Comparison of ENCODE assay signal across 17 cellular contexts in the genomic region with DNA sequence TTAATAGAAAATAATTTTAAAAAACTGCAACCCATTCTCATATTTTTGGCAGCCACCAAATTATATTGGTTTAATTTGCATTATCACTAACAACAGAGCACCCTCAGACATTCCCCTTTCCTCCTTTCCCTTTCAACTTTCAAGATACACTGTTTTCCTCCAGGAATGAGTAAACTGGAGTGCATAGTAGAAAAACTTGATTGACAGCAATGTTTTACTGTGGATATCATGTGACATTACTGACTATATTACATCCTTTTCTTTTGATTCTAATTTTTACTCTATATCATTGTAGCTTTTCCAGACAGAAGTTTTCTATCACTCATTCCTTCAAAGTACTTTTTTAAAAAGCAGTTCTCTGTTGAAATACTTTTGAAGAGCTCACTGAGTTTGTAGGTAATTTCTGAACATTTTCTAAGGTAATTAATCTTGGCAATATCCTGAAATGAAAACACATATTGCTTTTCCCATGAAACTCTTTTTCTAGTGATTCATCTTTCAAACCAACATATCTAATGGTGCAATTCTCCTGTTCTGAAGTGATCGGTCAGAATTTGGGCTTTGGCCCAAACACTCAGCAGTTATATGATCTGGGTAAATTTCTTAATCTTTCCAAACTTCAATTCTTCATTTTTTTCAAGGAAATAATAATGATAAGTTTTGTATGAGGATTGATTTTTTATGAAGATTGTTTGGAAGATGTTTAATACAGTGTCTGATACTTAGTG.
DNase-seq lines count a peak whose midpoint lies in the region; ATAC-seq, FAIRE-seq and TF ChIP-seq lines count a peak whose summit lies in the region.
"Had no signal": no experiment of that assay in that cellular context is flagged by ENCODE, and none has a peak within 500 bp of the region (broad histone marks: within the 10 kb centered on the region; RNA-seq: fewer than 3 reads in every experiment).

No MANE protein-coding gene starts in this region.

- no peak for ATAC-seq in HG02870 (IDR thresholded peaks at IDR 0.05; ENCODE audit: unreplicated experiment)
- ATAC-seq: CD8-positive, alpha-beta T cell; Right ventricle myocardium inferior had no signal

- H3K4me1 ChIP-seq in astrocyte (ENCODE audit: insufficient read depth, low read length), result no peaks in the 10 kb centered on the region
- H3K4me1 ChIP-seq in right atrium auricular region, result no peaks in the 10 kb centered on the region

- H3K4me3 Mint-ChIP-seq in astrocyte (ENCODE audit: unreplicated experiment), result no peak overlapping the region
- H3K4me3 Mint-ChIP-seq: CD8-positive, alpha-beta T cell; H9 had no signal

- no peaks in the 10 kb centered on the region for H3K4me1 Mint-ChIP-seq in astrocyte (ENCODE audit: low read depth, unreplicated experiment)

- no peak overlapping the region for H3K4me2 ChIP-seq in astrocyte (ENCODE audit: low read length)
- H3K4me2 ChIP-seq: PC-9, SK-N-SH had no signal

- no peak overlapping the region for H3K27ac Mint-ChIP-seq in astrocyte (ENCODE audit: unreplicated experiment)
- H3K27ac Mint-ChIP-seq: CD8-positive, alpha-beta T cell; H9 had no signal

- H3K36me3 Mint-ChIP-seq in astrocyte (ENCODE audit: low read depth, unreplicated experiment), result no peaks in the 10 kb centered on the region
- H3K36me3 Mint-ChIP-seq: CD8-positive, alpha-beta T cell had no signal

- H3K9me3 ChIP-seq in astrocyte (ENCODE audit: insufficient read depth, low read depth, low read length) (no peaks in the 10 kb centered on the region), right atrium auricular region (no peaks in the 10 kb centered on the region)
- H3K9me3 ChIP-seq: SK-N-SH had no signal

- DNase-seq in HS-5 (ENCODE audit: low read depth), result peak; percentile 14
- peak; percentile 66 for DNase-seq in astrocyte (ENCODE audit: low read depth)
- peak; percentile 88 for DNase-seq in fibroblast of peridontal ligament (ENCODE audit: extremely low read depth)
- peak; percentile 83 for DNase-seq in stromal cell of bone marrow (ENCODE audit: low read depth)
- DNase-seq in activated gamma-delta T cell treated with Interleukin-2 at 50 U/mL for 16 hours, result no peak
- DNase-seq in right atrium auricular region (ENCODE audit: low spot score), result no peak
- DNase-seq: CD8-positive, alpha-beta T cell; EL; H9; NCI-H2107; NCI-H345; NCI-H526 treated with DMSO at 0.1 percent for 48 hours; NK-92 treated with Interleukin-12 subunit alpha and Interleukin-12 subunit beta, amount 100 ng/mL, for 24 hours; PC-9; SK-N-SH had no signal

- H3K27me3 ChIP-seq in astrocyte (ENCODE audit: insufficient read depth, low read length) (no peaks in the 10 kb centered on the region), right atrium auricular region (no peaks in the 10 kb centered on the region)

- FAIRE-seq in astrocyte (lab: Jason Lieb, UNC), result no peak

- TF ChIP-seq CTCF in astrocyte (IDR thresholded peaks at IDR 0.05; ENCODE audit: insufficient read depth, low read depth, low read length) (no peak), right atrium auricular region (IDR thresholded peaks at IDR 0.05) (no peak)

- H3K36me3 ChIP-seq in astrocyte (ENCODE audit: insufficient read depth, low read length), result no peaks in the 10 kb centered on the region
- H3K36me3 ChIP-seq in right atrium auricular region, result no peaks in the 10 kb centered on the region

- H3K4me3 ChIP-seq in astrocyte (ENCODE audit: insufficient read depth, low read depth, low read length) (no peak overlapping the region), right atrium auricular region (no peak overlapping the region)
- H3K4me3 ChIP-seq: PC-9 had no signal

- H3K27ac ChIP-seq in astrocyte (ENCODE audit: low read depth, low read length) (no peak overlapping the region), right atrium auricular region (no peak overlapping the region)
- H3K27ac ChIP-seq: PC-9 had no signal

- H3K9me3 Mint-ChIP-seq in astrocyte (ENCODE audit: unreplicated experiment), result no peaks in the 10 kb centered on the region
- H3K9me3 Mint-ChIP-seq: H9 had no signal

- no peak overlapping the region for H3K9ac ChIP-seq in astrocyte (ENCODE audit: low read length)
- H3K9ac ChIP-seq: SK-N-SH had no signal

- no peaks in the 10 kb centered on the region for H3K27me3 Mint-ChIP-seq in astrocyte (ENCODE audit: low read depth, unreplicated experiment)

- H3K79me2 ChIP-seq in astrocyte (ENCODE audit: insufficient read depth, low read length), result no peaks in the 10 kb centered on the region

- no peak overlapping the region for H2AFZ ChIP-seq in astrocyte (ENCODE audit: low read depth, low read length)
- H2AFZ ChIP-seq: PC-9 had no signal

- H4K20me1 ChIP-seq in astrocyte (ENCODE audit: insufficient read depth, low read length), result no peaks in the 10 kb centered on the region

Comparison
In these comparisons a context has a peak if more than half of its experiments do, and no peak if none do; other contexts are left out.
1. DNase-seq: peak in HS-5 (single experiment), astrocyte (single experiment), fibroblast of peridontal ligament (single experiment) and stromal cell of bone marrow (single experiment); none in activated gamma-delta T cell treated with Interleukin-2 at 50 U/mL for 16 hours (single experiment) and right atrium auricular region (single experiment).